Comparison of ENCODE assay signal across 15 cellular contexts in genomic region chr5:148902478-148902877, GRCh38.
DNase-seq lines count a peak whose midpoint lies in the region; ATAC-seq and TF ChIP-seq lines count a peak whose summit lies in the region.
"Had no signal": no experiment of that assay in that cellular context is flagged by ENCODE, and none has a peak within 500 bp of the region (broad histone marks: within the 10 kb centered on the region; RNA-seq: fewer than 3 reads in every experiment).

No MANE protein-coding gene starts in this region.

- no peak overlapping the region for H3K9ac ChIP-seq in BLaER1 treated with 17β-estradiol and CSF1 and Interleukin-3, amounts not matched to agents 10 nM and 100 nM
- no peak overlapping the region for H3K9ac ChIP-seq in Karpas-422 (ENCODE audit: low read length)

- no peak for TF ChIP-seq CTCF in Calu3 (IDR thresholded peaks at IDR 0.05; ENCODE audit: unreplicated experiment)

- H3K27me3 Mint-ChIP-seq in immature natural killer cell (ENCODE audit: low read depth in 3 of 3) (peaks cover 0 to 2% (median 0%) of the 10 kb centered on the region in 3 donors), Calu3 (ENCODE audit: unreplicated experiment) (no peaks in the 10 kb centered on the region)
- peaks cover 4 to 8% of the 10 kb centered on the region in 2 donors for H3K27me3 Mint-ChIP-seq in stimulated activated naive B cell treated with anti-CD40 and anti-IgM and Interleukin-4, amounts not matched to agents 10 μg/mL and 1 μg/mL and 100 μg/mL, for 72 hours
- H3K27me3 Mint-ChIP-seq: CD8-positive, alpha-beta memory T cell had no signal

- H3K36me3 ChIP-seq in BLaER1 treated with 17β-estradiol and CSF1 and Interleukin-3, amounts not matched to agents 10 nM and 100 nM, result no peaks in the 10 kb centered on the region
- H3K36me3 ChIP-seq in Karpas-422 (ENCODE audit: insufficient read depth, low read length), result no peaks in the 10 kb centered on the region

- CTCF ChIA-PET in Calu3 (lab: Charles Lee), result no interaction called here

- peaks cover 0 to 14% (median 9%) of the 10 kb centered on the region in 10 experiments; a peak in 9 of 20 replicates for H3K4me1 ChIP-seq in BLaER1 treated with 17β-estradiol and CSF1 and Interleukin-3, amounts not matched to agents 10 nM and 100 nM
- H3K4me1 ChIP-seq in Karpas-422 (ENCODE audit: low read length), result peaks cover 16% of the 10 kb centered on the region
- H3K4me1 ChIP-seq: Caco-2 had no signal

- H3K4me3 ChIP-seq in BLaER1 treated with 17β-estradiol and CSF1 and Interleukin-3, amounts not matched to agents 10 nM and 100 nM, result no peak overlapping the region
- H3K4me3 ChIP-seq in Karpas-422 (ENCODE audit: low read length), result no peak overlapping the region
- H3K4me3 ChIP-seq: GM23338 had no signal

- peak; percentile 48 to 62 for ATAC-seq in stimulated activated naive B cell treated with anti-CD40 and anti-IgM and Interleukin-4, amounts not matched to agents 10 μg/mL and 1 μg/mL and 100 μg/mL, for 72 hours (replicated peaks)
- ATAC-seq in GM19023 (IDR thresholded peaks at IDR 0.05; ENCODE audit: unreplicated experiment), result no peak
- ATAC-seq: GM23338 had no signal

- no peaks in the 10 kb centered on the region for H3K9me3 ChIP-seq in BLaER1 treated with 17β-estradiol and CSF1 and Interleukin-3, amounts not matched to agents 10 nM and 100 nM (replicated peaks in 1 of 11)
- no peaks in the 10 kb centered on the region for H3K9me3 ChIP-seq in Karpas-422 (ENCODE audit: low read length)
- H3K9me3 ChIP-seq: Caco-2 had no signal

- H3K27ac ChIP-seq in BLaER1 treated with 17β-estradiol and CSF1 and Interleukin-3, amounts not matched to agents 10 nM and 100 nM, result no peak overlapping the region
- H3K27ac ChIP-seq in Karpas-422 (ENCODE audit: low read length), result no peak overlapping the region

- DNase-seq in Karpas-422 (peak; percentile 64), immature natural killer cell (no peak), cerebellar cortex (ENCODE audit: low spot score) (no peak), Calu3 (no peak)
- no peak for DNase-seq in stimulated activated naive B cell treated with anti-CD40 and anti-IgM and Interleukin-4, amounts not matched to agents 10 μg/mL and 1 μg/mL and 100 μg/mL, for 72 hours
- DNase-seq: Caco-2; CD8-positive, alpha-beta memory T cell; DMS53; GF-D8; H7; IMR-90 had no signal

- H2AFZ ChIP-seq in Karpas-422 (ENCODE audit: low read length), result no peak overlapping the region
- H2AFZ ChIP-seq: GM23338 had no signal

- no peaks in the 10 kb centered on the region for H3K9me2 ChIP-seq in Karpas-422 (replicated peaks; ENCODE audit: insufficient read depth, low read length)

- intact Hi-C loops in Calu3 (cut with micrococcal nuclease; ENCODE audit: unreplicated experiment), result no loop called here

- H3K36me3 Mint-ChIP-seq in immature natural killer cell, result peaks cover 0 to 9% (median 0%) of the 10 kb centered on the region in 3 donors
- H3K36me3 Mint-ChIP-seq in stimulated activated naive B cell treated with anti-CD40 and anti-IgM and Interleukin-4, amounts not matched to agents 10 μg/mL and 1 μg/mL and 100 μg/mL, for 72 hours, result no peaks in the 10 kb centered on the region
- H3K36me3 Mint-ChIP-seq in Calu3 (ENCODE audit: insufficient read depth, unreplicated experiment), result no peaks in the 10 kb centered on the region

- no peaks in the 10 kb centered on the region for H3K79me2 ChIP-seq in Karpas-422 (ENCODE audit: low read length)

- no peaks in the 10 kb centered on the region for H4K20me1 ChIP-seq in BLaER1 treated with 17β-estradiol and CSF1 and Interleukin-3, amounts not matched to agents 10 nM and 100 nM
- no peaks in the 10 kb centered on the region for H4K20me1 ChIP-seq in Karpas-422 (ENCODE audit: insufficient read depth, low read depth, low read length)

- H3K4me2 ChIP-seq in BLaER1 treated with 17β-estradiol and CSF1 and Interleukin-3, amounts not matched to agents 10 nM and 100 nM, result peak overlapping the region in 7 of 11 experiments; percentile 11 to 38 (median 20); a peak in 8 of 22 replicates
- H3K4me2 ChIP-seq in Karpas-422 (ENCODE audit: low read depth, low read length, poor library complexity, severe bottlenecking), result no peak overlapping the region
- H3K4me2 ChIP-seq: GM23338 had no signal

- no peak overlapping the region for H3K4me3 Mint-ChIP-seq in immature natural killer cell
- no peak overlapping the region for H3K4me3 Mint-ChIP-seq in stimulated activated naive B cell treated with anti-CD40 and anti-IgM and Interleukin-4, amounts not matched to agents 10 μg/mL and 1 μg/mL and 100 μg/mL, for 72 hours
- H3K4me3 Mint-ChIP-seq in Calu3 (ENCODE audit: low read depth, unreplicated experiment), result no peak overlapping the region
- H3K4me3 Mint-ChIP-seq: B cell; CD8-positive, alpha-beta memory T cell; GM23338 had no signal

- peaks cover 2 to 7% of the 10 kb centered on the region in 2 donors for H3K4me1 Mint-ChIP-seq in immature natural killer cell
- H3K4me1 Mint-ChIP-seq in stimulated activated naive B cell treated with anti-CD40 and anti-IgM and Interleukin-4, amounts not matched to agents 10 μg/mL and 1 μg/mL and 100 μg/mL, for 72 hours, result no peaks in the 10 kb centered on the region
- H3K4me1 Mint-ChIP-seq in Calu3 (ENCODE audit: low read depth, unreplicated experiment), result peaks cover 16% of the 10 kb centered on the region

- H3K9me3 Mint-ChIP-seq in immature natural killer cell (peaks cover 0 to 7% (median 2%) of the 10 kb centered on the region in 6 donors), Calu3 (ENCODE audit: low read depth, unreplicated experiment) (no peaks in the 10 kb centered on the region)
- H3K9me3 Mint-ChIP-seq in stimulated activated naive B cell treated with anti-CD40 and anti-IgM and Interleukin-4, amounts not matched to agents 10 μg/mL and 1 μg/mL and 100 μg/mL, for 72 hours, result no peaks in the 10 kb centered on the region
- H3K9me3 Mint-ChIP-seq: CD8-positive, alpha-beta memory T cell; GM23338 had no signal

- BruUV-seq in Calu3 (replicated peaks; lab: Mats Ljungman, UMichigan), result no TSS peak

- H3K27me3 ChIP-seq in BLaER1 treated with 17β-estradiol and CSF1 and Interleukin-3, amounts not matched to agents 10 nM and 100 nM, result no peaks in the 10 kb centered on the region
- no peaks in the 10 kb centered on the region for H3K27me3 ChIP-seq in Karpas-422 (ENCODE audit: low read length)

- H3K27ac Mint-ChIP-seq in immature natural killer cell (peak overlapping the region in 4 of 6 donors; percentile 6 to 40 (median 28)), Calu3 (ENCODE audit: unreplicated experiment) (no peak overlapping the region)
- H3K27ac Mint-ChIP-seq in stimulated activated naive B cell treated with anti-CD40 and anti-IgM and Interleukin-4, amounts not matched to agents 10 μg/mL and 1 μg/mL and 100 μg/mL, for 72 hours, result no peak overlapping the region
- H3K27ac Mint-ChIP-seq: B cell, GM23338 had no signal

Comparison
In these comparisons a context has a peak if more than half of its experiments do, and no peak if none do; other contexts are left out.
1. H3K27ac Mint-ChIP-seq: peak in immature natural killer cell (4 of 6); none in stimulated activated naive B cell treated with anti-CD40 and anti-IgM and Interleukin-4, amounts not matched to agents 10 μg/mL and 1 μg/mL and 100 μg/mL, for 72 hours (single experiment) and Calu3 (single experiment).